8 cellular contexts compared by ENCODE assay signal in the genomic region with DNA sequence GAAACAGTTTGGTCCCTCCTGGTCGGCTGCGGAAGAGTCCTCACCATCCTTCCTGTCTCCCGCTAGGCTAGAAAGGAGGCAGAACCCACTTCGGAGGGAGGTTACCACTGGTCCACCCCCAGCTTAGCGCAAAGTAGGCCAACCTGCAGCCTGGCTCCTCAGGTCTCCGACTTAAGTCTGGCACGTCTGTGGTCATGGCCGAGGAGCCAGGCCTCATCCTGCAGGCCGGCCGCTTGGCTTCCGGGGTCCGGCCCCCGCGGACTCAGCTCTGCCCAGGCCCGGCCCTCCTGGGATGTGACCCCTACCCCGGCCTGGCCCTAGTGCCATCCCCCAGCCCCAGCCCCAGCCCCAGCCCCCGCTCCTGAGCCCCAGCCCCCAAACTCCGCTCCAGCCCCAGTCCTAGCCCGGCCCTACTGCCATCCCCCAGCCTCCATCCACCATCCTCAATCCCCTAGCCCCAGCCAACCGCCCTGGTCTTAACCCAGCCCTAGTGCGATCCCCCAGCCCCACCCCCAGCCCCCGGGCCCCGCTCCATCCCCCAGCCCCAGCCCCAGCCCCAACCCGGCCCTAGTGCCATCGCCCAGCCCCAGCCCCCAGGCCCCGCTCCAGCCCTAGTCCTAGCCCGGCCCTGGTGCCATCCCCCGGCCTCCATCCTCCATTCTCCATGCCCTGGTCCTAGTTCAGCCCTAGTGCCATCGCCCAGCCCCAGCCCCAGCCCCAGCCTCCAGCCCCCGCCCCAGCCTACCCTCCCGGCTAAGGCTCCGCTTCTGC. TPM values are rescaled to one million over a fixed set of nuclear protein-coding genes. Genes with fewer than 3 reads are reported as not detected.
DNase-seq lines count a peak whose midpoint lies in the region; ATAC-seq and TF ChIP-seq lines count a peak whose summit lies in the region.

No MANE protein-coding gene starts in this region.

- H3K4me1 ChIP-seq in effector memory CD4-positive, alpha-beta T cell (ENCODE audit: control insufficient read depth, insufficient read depth, low read length, poor library complexity, severe bottlenecking) = peaks cover 7% of the 10 kb centered on the region
- H3K4me1 ChIP-seq in mesodermal cell (ENCODE audit: control insufficient read depth, insufficient read depth, low read length, poor library complexity, severe bottlenecking) = peaks cover 3% of the 10 kb centered on the region
- H3K4me1 ChIP-seq in vagina = peaks cover 12% of the 10 kb centered on the region

- no peaks in the 10 kb centered on the region for H3K9me3 ChIP-seq in effector memory CD4-positive, alpha-beta T cell (ENCODE audit: control insufficient read depth, low read length)
- H3K9me3 ChIP-seq in mesodermal cell (ENCODE audit: control insufficient read depth, low read length) (no peaks in the 10 kb centered on the region), vagina (no peaks in the 10 kb centered on the region)

- no peaks in the 10 kb centered on the region for H3K27me3 ChIP-seq in H7 (ENCODE audit: control insufficient read depth, insufficient read depth, low read length)
- no peaks in the 10 kb centered on the region for H3K27me3 ChIP-seq in effector memory CD4-positive, alpha-beta T cell (replicated peaks; ENCODE audit: control insufficient read depth, insufficient read depth, low read length, poor library complexity, severe bottlenecking)
- no peaks in the 10 kb centered on the region for H3K27me3 ChIP-seq in vagina

- TF ChIP-seq POLR2A in Raji (IDR thresholded peaks at IDR 0.05; ENCODE audit: insufficient read depth, low read depth, low read length) (peak; percentile 31; the same call in 1 of the 2 replicates), vagina (IDR thresholded peaks at IDR 0.05) (no peak)

- peak overlapping the region; percentile 69 for H3K27ac ChIP-seq in effector memory CD4-positive, alpha-beta T cell (ENCODE audit: insufficient read depth, low read length, poor library complexity, severe bottlenecking)
- H3K27ac ChIP-seq in mesodermal cell (ENCODE audit: low read depth, low read length, severe bottlenecking) (peak overlapping the region; percentile 45), vagina (peak overlapping the region; percentile 63)

- DNase-seq in CD1c-positive myeloid dendritic cell (ENCODE audit: extremely low spot score) (peak; percentile 9), H7 (peak; percentile 88), vagina (ENCODE audit: extremely low spot score in 2 of 2) (no peak), NAMALWA (ENCODE audit: low spot score) (no peak)
- DNase-seq in effector memory CD4-positive, alpha-beta T cell = peak in 1 of 3 donors; percentile 23

- TF ChIP-seq CTCF in vagina (IDR thresholded peaks at IDR 0.05) = no peak

- ATAC-seq in HG02798 (IDR thresholded peaks at IDR 0.05; ENCODE audit: poor library complexity, unreplicated experiment) = no peak

- 1 to 2% methylated on average over 13 to 16 of the region's 32 CpGs for WGBS in mesodermal cell (ENCODE audit: insufficient coverage in 2 of 2), 2 experiments

- intact Hi-C loops in vagina (cut with DNase I) = no loop called here

- H3K36me3 ChIP-seq in H7 (replicated peaks; ENCODE audit: control insufficient read depth, insufficient read depth, low read length) = peaks cover 23% of the 10 kb centered on the region
- peaks cover 34% of the 10 kb centered on the region for H3K36me3 ChIP-seq in effector memory CD4-positive, alpha-beta T cell (ENCODE audit: control insufficient read depth, insufficient read depth, low read length)
- H3K36me3 ChIP-seq in mesodermal cell (ENCODE audit: control insufficient read depth, insufficient read depth, low read length) = peaks cover 59% of the 10 kb centered on the region
- peaks cover 0 to 26% of the 10 kb centered on the region in 2 donors for H3K36me3 ChIP-seq in vagina

- H3K4me3 ChIP-seq in H7 (ENCODE audit: insufficient read depth, low read depth, low read length) (peak overlapping the region; percentile 95), mesodermal cell (ENCODE audit: extremely low read depth, insufficient read depth, low read length, poor library complexity, severe bottlenecking) (peak overlapping the region; percentile 79), vagina (peak overlapping the region; percentile 71 to 86)
- peak overlapping the region; percentile 96 for H3K4me3 ChIP-seq in effector memory CD4-positive, alpha-beta T cell (ENCODE audit: insufficient read depth, low read depth, low read length, poor library complexity, severe bottlenecking)

RNA-seq across cellular contexts. Expression of gene TOR1A, which starts 0.6 kb away (rescaled TPM):
- total RNA-seq in H7 (2014; rRNA removed; shearing (Covaris generic)) = 22.9 and 27.1 TPM in 2 replicates
- 48.6 TPM for polyA plus RNA-seq in mesodermal cell (2013, experiment 1 of 2)
- polyA plus RNA-seq in mesodermal cell (2013, experiment 2 of 2) = 42.4 TPM
- 30.0 TPM for total RNA-seq in vagina

RNA-seq across cellular contexts. Expression of gene C9orf78, which starts 11.7 kb away (rescaled TPM):
- 39.7 and 47.0 TPM in 2 replicates for total RNA-seq in H7 (2014; rRNA removed; shearing (Covaris generic))
- 39.7 TPM for polyA plus RNA-seq in mesodermal cell (2013, experiment 1 of 2)
- 39.9 TPM for polyA plus RNA-seq in mesodermal cell (2013, experiment 2 of 2)
- 36.6 TPM for total RNA-seq in vagina

RNA-seq across cellular contexts. Expression of gene USP20, which starts 11.9 kb away (rescaled TPM):
- 15.8 and 16.3 TPM in 2 replicates for total RNA-seq in H7 (2014; rRNA removed; shearing (Covaris generic))
- polyA plus RNA-seq in mesodermal cell (2013, experiment 1 of 2) = 19.9 TPM
- 15.3 TPM for polyA plus RNA-seq in mesodermal cell (2013, experiment 2 of 2)
- total RNA-seq in vagina = 29.5 TPM

RNA-seq across cellular contexts. Expression of gene TOR1B, which starts 20.4 kb away (rescaled TPM):
- 17.9 and 18.2 TPM in 2 replicates for total RNA-seq in H7 (2014; rRNA removed; shearing (Covaris generic))
- 18.7 TPM for polyA plus RNA-seq in mesodermal cell (2013, experiment 1 of 2)
- polyA plus RNA-seq in mesodermal cell (2013, experiment 2 of 2) = 18.0 TPM
- total RNA-seq in vagina = 14.5 TPM

Comparison
In these comparisons a context has a peak if more than half of its experiments do, and no peak if none do; other contexts are left out.
1. DNase-seq: peak in CD1c-positive myeloid dendritic cell (single experiment) and H7 (single experiment); none in vagina (0 of 2) and NAMALWA (single experiment).
2. Peak in every context shown above with its lines, with median percentiles within 50 percentile points of each other: H3K4me3 ChIP-seq and H3K27ac ChIP-seq.